ENCODE assay signal across 27 cellular contexts in the genomic region with DNA sequence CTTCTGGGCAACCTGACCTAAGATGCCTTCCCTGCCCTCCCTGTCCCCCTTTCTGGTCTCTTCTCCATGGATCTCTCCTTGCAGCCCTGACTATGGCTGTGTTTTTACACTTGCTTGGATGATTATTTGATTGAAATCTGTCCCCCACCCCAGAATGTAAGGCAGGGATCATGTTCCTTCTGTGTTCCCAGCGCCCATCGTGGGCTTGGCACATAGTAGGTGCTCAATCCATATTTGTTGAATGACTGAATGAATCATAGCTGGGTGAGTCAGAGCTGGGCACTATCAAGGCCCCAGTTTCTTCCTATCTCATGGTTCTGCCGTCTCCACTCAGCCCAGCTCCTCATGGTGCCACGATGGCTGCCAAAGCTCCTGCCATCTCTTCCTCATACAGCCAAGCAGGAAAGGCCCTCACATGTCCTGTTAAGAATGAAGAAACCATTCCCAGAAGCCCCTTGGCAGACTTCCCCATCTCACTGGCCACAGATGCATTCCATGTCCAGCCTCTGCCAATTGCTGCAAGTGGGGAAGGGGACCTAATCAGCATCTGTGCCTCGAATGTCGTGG. TPM values are rescaled to one million over a fixed set of nuclear protein-coding genes. Genes with fewer than 3 reads are reported as not detected.
DNase-seq lines count a peak whose midpoint lies in the region; ATAC-seq and TF ChIP-seq lines count a peak whose summit lies in the region.
"Had no signal": no experiment of that assay in that cellular context is flagged by ENCODE, and none has a peak within 500 bp of the region (broad histone marks: within the 10 kb centered on the region; RNA-seq: fewer than 3 reads in every experiment).

No MANE protein-coding gene starts in this region.

- peak overlapping the region in 2 of 11 experiments; percentile 48 to 59; a peak in 1 of 22 replicates for H3K9ac ChIP-seq in BLaER1 treated with 17β-estradiol and CSF1 and Interleukin-3, amounts not matched to agents 10 nM and 100 nM
- H3K9ac ChIP-seq: parathyroid adenoma had no signal

- no peaks in the 10 kb centered on the region for H3K79me2 ChIP-seq in hepatocyte
- H3K79me2 ChIP-seq: parathyroid adenoma had no signal

- H3K4me2 ChIP-seq in BLaER1 treated with 17β-estradiol and CSF1 and Interleukin-3, amounts not matched to agents 10 nM and 100 nM = peak overlapping the region in 6 of 11 experiments; percentile 17 to 78 (median 72); a peak in 6 of 22 replicates
- no peak overlapping the region for H3K4me2 ChIP-seq in hepatocyte

- H3K4me3 ChIP-seq in BLaER1 treated with 17β-estradiol and CSF1 and Interleukin-3, amounts not matched to agents 10 nM and 100 nM = no peak overlapping the region
- H3K4me3 ChIP-seq in hepatocyte = no peak overlapping the region
- H3K4me3 ChIP-seq in skin epidermis = no peak overlapping the region
- H3K4me3 ChIP-seq: gastroesophageal sphincter had no signal

- H3K9me3 ChIP-seq in BLaER1 treated with 17β-estradiol and CSF1 and Interleukin-3, amounts not matched to agents 10 nM and 100 nM (replicated peaks in 1 of 11) = peaks cover 0 to 13% (median 0%) of the 10 kb centered on the region in 11 experiments; a peak in 5 of 22 replicates
- no peaks in the 10 kb centered on the region for H3K9me3 ChIP-seq in hepatocyte (ENCODE audit: low read depth)

- TF ChIP-seq CTCF in RWPE1 (conservative IDR thresholded peaks at IDR 0.05; ENCODE audit: low read depth) (no peak), hepatocyte (IDR thresholded peaks at IDR 0.05; ENCODE audit: poor library complexity) (no peak)

- H4K20me1 ChIP-seq in BLaER1 treated with 17β-estradiol and CSF1 and Interleukin-3, amounts not matched to agents 10 nM and 100 nM = no peaks in the 10 kb centered on the region
- H4K20me1 ChIP-seq in hepatocyte (ENCODE audit: insufficient read depth, poor library complexity, severe bottlenecking) = no peaks in the 10 kb centered on the region

- no peaks in the 10 kb centered on the region for H3K9me2 ChIP-seq in hepatocyte (replicated peaks; ENCODE audit: insufficient read depth)

- no peaks in the 10 kb centered on the region for H3K36me3 ChIP-seq in BLaER1 treated with 17β-estradiol and CSF1 and Interleukin-3, amounts not matched to agents 10 nM and 100 nM
- H3K36me3 ChIP-seq in hepatocyte (replicated peaks; ENCODE audit: insufficient read depth, low read depth) = no peaks in the 10 kb centered on the region
- H3K36me3 ChIP-seq: gastroesophageal sphincter had no signal

- peaks cover 12 to 79% (median 43%) of the 10 kb centered on the region in 10 experiments for H3K4me1 ChIP-seq in BLaER1 treated with 17β-estradiol and CSF1 and Interleukin-3, amounts not matched to agents 10 nM and 100 nM
- peaks cover 27% of the 10 kb centered on the region for H3K4me1 ChIP-seq in hepatocyte (ENCODE audit: insufficient read depth)
- H3K4me1 ChIP-seq: parathyroid adenoma had no signal

- H2AFZ ChIP-seq in hepatocyte = no peak overlapping the region
- H2AFZ ChIP-seq: parathyroid adenoma had no signal

- no peaks in the 10 kb centered on the region for H3K27me3 ChIP-seq in BLaER1 treated with 17β-estradiol and CSF1 and Interleukin-3, amounts not matched to agents 10 nM and 100 nM
- no peaks in the 10 kb centered on the region for H3K27me3 ChIP-seq in hepatocyte
- H3K27me3 ChIP-seq: gastroesophageal sphincter had no signal

- WGBS in hepatocyte (ENCODE audit: low lambda C conversion rate, missing lambda C conversion rate) = 96% methylated on average over 6 of the region's 6 CpGs

- DNase-seq in RWPE1 (ENCODE audit: low spot score) = no peak
- DNase-seq in hepatocyte (ENCODE audit: low spot score) = no peak
- no peak for DNase-seq in GF-D8 (lab: John Stamatoyannopoulos, UW)
- no peak for DNase-seq in activated CD8-positive, alpha-beta memory T cell treated with anti-CD3 and anti-CD28 coated beads, Interleukin-2, amount 50 U/mL, for 48 hours
- DNase-seq in HPDE6-E6E7 (ENCODE audit: extremely low spot score) = no peak
- DNase-seq: activated CD4-positive, alpha-beta T cell treated with anti-CD3 and anti-CD28 coated beads, Interleukin-2, amount 50 U/mL, for 4 hours; activated CD8-positive, alpha-beta memory T cell treated with anti-CD3 and anti-CD28 coated beads, Interleukin-2, amount 10 ng/mL, durations not matched to agents 7 days and 5 days; activated gamma-delta T cell treated with Interleukin-2 at 50 U/mL for 16 hours; activated T-cell treated with anti-CD3 and anti-CD28 coated beads, Interleukin-2, amount 50 U/mL, for 48 hours; AML-193; CD8-positive, alpha-beta T cell; central memory CD4-positive, alpha-beta T cell; hippocampal formation; left cardiac atrium; NCI-H146; NCI-H345; NCI-H69; PC-3; right cardiac atrium; Right ventricle myocardium superior; stimulated activated CD4-positive, alpha-beta T cell treated with anti-CD3 and anti-CD28 coated beads, Interleukin-2, amount 100 ng/mL, for 24 hours; T-helper 17 cell had no signal

- CTCF ChIA-PET in RWPE1 (lab: Yijun Ruan, JAX) = no interaction called here

- no peak for ATAC-seq in HG03457 (IDR thresholded peaks at IDR 0.05; ENCODE audit: unreplicated experiment)
- ATAC-seq: activated CD8-positive, alpha-beta memory T cell treated with anti-CD3 and anti-CD28 coated beads, Interleukin-2, amount 10 ng/mL, durations not matched to agents 7 days and 5 days; CD8-positive, alpha-beta T cell; gastroesophageal sphincter; PC-3; right cardiac atrium; T-helper 17 cell had no signal

- POLR2A ChIA-PET in RWPE1 (lab: Yijun Ruan, JAX; ENCODE audit: low non-redundant PET) = no interaction called here

- peak overlapping the region in 5 of 11 experiments; percentile 38 to 77 (median 69); a peak in 7 of 22 replicates for H3K27ac ChIP-seq in BLaER1 treated with 17β-estradiol and CSF1 and Interleukin-3, amounts not matched to agents 10 nM and 100 nM
- H3K27ac ChIP-seq in RWPE1 (peak overlapping the region; percentile 66), hepatocyte (peak overlapping the region; percentile 21), skin epidermis (peak overlapping the region in 12 of 21 experiments; percentile 29 to 81 (median 66))
- H3K27ac ChIP-seq: gastroesophageal sphincter, parathyroid adenoma had no signal

RNA-seq across cellular contexts. Expression of gene CEBPB, which starts 29.0 kb away (rescaled TPM):
- total RNA-seq in hepatocyte = 58.9 and 60.9 TPM in 2 replicates
- 159 and 183 TPM in 2 replicates for polyA plus RNA-seq in hepatocyte
